In genomic region chr1:112619518-112620458, GRCh38 we compare ENCODE assay signal across 8 cellular contexts. TPM values are rescaled to one million over a fixed set of nuclear protein-coding genes. Genes with fewer than 3 reads are reported as not detected.
DNase-seq lines count a peak whose midpoint lies in the region; ATAC-seq and TF ChIP-seq lines count a peak whose summit lies in the region.

TSS of gene CAPZA1 (plus strand) at chr1:112619832. CDS start at chr1:112619845, 13 bp downstream.

- no peak for TF ChIP-seq CTCF in progenitor cell of endocrine pancreas (IDR thresholded peaks at IDR 0.05; ENCODE audit: unreplicated experiment)
- TF ChIP-seq CTCF in upper lobe of right lung (IDR thresholded peaks at IDR 0.05), result no peak

- peaks cover 13% of the 10 kb centered on the region for H3K4me1 Mint-ChIP-seq in progenitor cell of endocrine pancreas (ENCODE audit: low read depth)

- intact Hi-C loops in T-helper 1 cell treated with Interleukin-12 subunit alpha and Interleukin-12 subunit beta and Interleukin-4 antibody, amounts not matched to agents 30 ng/mL and 1 ng/mL, for 36 hours (cut with micrococcal nuclease), result loop anchor here (1.0 to 10.0 kb wide), 14 partner anchors 55 to 1947 kb away; partner anchors contain the start of genes ATP5PB, CEPT1, DDX20 and DRAM2
- intact Hi-C loops in left cardiac atrium (cut with DNase I), result loop anchor here (2.0 to 10.0 kb wide), 5 partner anchors 87 to 235 kb away; partner anchors contain the start of genes RHOC (in 2 of the 2), CTTNBP2NL (in 1 of the 2) and WNT2B (in 1 of the 2)
- intact Hi-C loops in upper lobe of right lung (cut with DNase I), result loop anchor here (10.0 kb wide), 1 partner anchor 85 kb away; the partner anchor contains the start of gene RHOC

- peak within 1 kb of the TSS; percentile 97 for H3K4me3 ChIP-seq in upper lobe of right lung

- H3K36me3 ChIP-seq in upper lobe of right lung, result peaks cover 12% of the 10 kb centered on the region

- H3K4me1 ChIP-seq in upper lobe of right lung, result peaks cover 31% of the 10 kb centered on the region

- H3K27me3 ChIP-seq in upper lobe of right lung, result no peaks in the 10 kb centered on the region

- no peaks in the 10 kb centered on the region for H3K27me3 Mint-ChIP-seq in progenitor cell of endocrine pancreas

- H3K4me3 Mint-ChIP-seq in progenitor cell of endocrine pancreas (ENCODE audit: low read depth), result peak within 1 kb of the TSS; percentile 97

- TF ChIP-seq POLR2A in GM15510 (IDR thresholded peaks at IDR 0.05; ENCODE audit: borderline replicate concordance, extremely low read depth, insufficient read length), result peak; percentile 92

- ATAC-seq in HG02884 (IDR thresholded peaks at IDR 0.05; ENCODE audit: unreplicated experiment) (peak; percentile 78), left cardiac atrium (peak; percentile 97 to 98), upper lobe of right lung (peak; percentile 98)

- H3K9me3 Mint-ChIP-seq in progenitor cell of endocrine pancreas (ENCODE audit: low read depth), result no peaks in the 10 kb centered on the region

- H3K36me3 Mint-ChIP-seq in progenitor cell of endocrine pancreas (ENCODE audit: insufficient read depth), result peaks cover 2% of the 10 kb centered on the region

- H3K9me3 ChIP-seq in upper lobe of right lung, result no peaks in the 10 kb centered on the region

- DNase-seq in NCI-H1694 (lab: John Stamatoyannopoulos, UW), result peak; percentile 69
- DNase-seq in amniotic epithelial cell (ENCODE audit: low read depth), result peak; percentile 91
- DNase-seq in left cardiac atrium, result peak; percentile 94
- peak; percentile 71 for DNase-seq in progenitor cell of endocrine pancreas (ENCODE audit: low spot score, unreplicated experiment)
- peak; percentile 95 for DNase-seq in upper lobe of right lung

- H3K27ac ChIP-seq in upper lobe of right lung, result peak within 1 kb of the TSS; percentile 99

- peak within 1 kb of the TSS; percentile 99 for H3K27ac Mint-ChIP-seq in progenitor cell of endocrine pancreas

RNA-seq across cellular contexts. Expression of gene CAPZA1, which starts in this region (rescaled TPM):
- total RNA-seq in T-helper 1 cell treated with Interleukin-12 subunit alpha and Interleukin-12 subunit beta and Interleukin-4 antibody, amounts not matched to agents 30 ng/mL and 1 ng/mL, for 36 hours, result 249 TPM in 2 replicates
- 10 to 100 TPM; 48.1 to 59.9 TPM for total RNA-seq in left cardiac atrium
- 125 and 129 TPM in 2 replicates for total RNA-seq in progenitor cell of endocrine pancreas
- total RNA-seq in upper lobe of right lung, result 123 TPM

Comparison
In these comparisons a context has a peak if more than half of its experiments do, and no peak if none do; other contexts are left out.
1. Peak in every context shown above with its lines: DNase-seq, ATAC-seq, H3K4me3 ChIP-seq and H3K27ac ChIP-seq.